22 cellular contexts compared by ENCODE assay signal in genomic region chr17:80898706-80899105, GRCh38.
A peak's percentile ranks its signal among the peaks of the same experiment; 100 is the strongest.
DNase-seq lines count a peak whose midpoint lies in the region; ATAC-seq, FAIRE-seq and TF ChIP-seq lines count a peak whose summit lies in the region.
"Had no signal": no experiment of that assay in that cellular context is flagged by ENCODE, and none has a peak within 500 bp of the region (broad histone marks: within the 10 kb centered on the region; RNA-seq: fewer than 3 reads in every experiment).

No MANE protein-coding gene starts in this region.

- TF ChIP-seq CTCF in kidney (IDR thresholded peaks at IDR 0.05; ENCODE audit: borderline replicate concordance, extremely low read depth, insufficient read depth): no peak

- H3K9me3 Mint-ChIP-seq in activated CD4-positive, alpha-beta T cell treated with anti-CD3 and anti-CD28 coated beads, Interleukin-2, amount 10 ng/mL, durations not matched to agents 7 days and 5 days: no peaks in the 10 kb centered on the region
- H3K9me3 Mint-ChIP-seq: activated T-helper 1 cell treated with anti-CD3 and anti-CD28 coated beads, Interleukin-12 subunit alpha, Interleukin-12 subunit beta, Interleukin-2, Interleukin-4 antibody, amounts not matched to agents 30 ng/mL and 10 ng/mL and 1 ng/mL, durations not matched to agents 14 hours and 24 hours and 36 hours; brain had no signal

- no peak overlapping the region for H3K9ac ChIP-seq in BLaER1
- no peak overlapping the region for H3K9ac ChIP-seq in kidney (ENCODE audit: low read length in 2 of 2)
- H3K9ac ChIP-seq: GM23248, SK-N-SH had no signal

- CTCF ChIA-PET in activated CD4-positive, alpha-beta T cell treated with anti-CD3 and anti-CD28 coated beads, Interleukin-2, amount 10 ng/mL, durations not matched to agents 7 days and 5 days (lab: Charles Lee): interaction anchor here (0.9 to 2.2 kb wide), 32 partner anchors 10 to 797 kb away, joined by 3 to 16 read pairs (median 3); partner anchors contain the start of gene GAA

- H3K27me3 Mint-ChIP-seq in activated CD4-positive, alpha-beta T cell treated with anti-CD3 and anti-CD28 coated beads, Interleukin-2, amount 10 ng/mL, durations not matched to agents 7 days and 5 days: no peaks in the 10 kb centered on the region
- H3K27me3 Mint-ChIP-seq: brain had no signal

- peaks cover 21% of the 10 kb centered on the region for H3K27me3 ChIP-seq in BLaER1
- H3K27me3 ChIP-seq: MG63 had no signal

- peak overlapping the region; percentile 69 for H3K4me2 ChIP-seq in BLaER1
- H3K4me2 ChIP-seq: SK-N-SH had no signal

- intact Hi-C loops in kidney (cut with DNase I): no loop called here

- no peak overlapping the region for H3K27ac ChIP-seq in BLaER1
- no peak overlapping the region for H3K27ac ChIP-seq in kidney (ENCODE audit: low read depth in 2 of 2, low read length in 2 of 2)
- H3K27ac ChIP-seq: GM23248, WERI-Rb-1 had no signal

- no peak overlapping the region for H3K4me3 ChIP-seq in BLaER1
- peak overlapping the region in 1 of 2 donors; percentile 13 for H3K4me3 ChIP-seq in kidney (ENCODE audit: low read length in 2 of 2)
- H3K4me3 ChIP-seq: GM23248, MG63 had no signal

- H3K36me3 Mint-ChIP-seq in activated CD4-positive, alpha-beta T cell treated with anti-CD3 and anti-CD28 coated beads, Interleukin-2, amount 10 ng/mL, durations not matched to agents 7 days and 5 days (ENCODE audit: low read depth): peaks cover 70% of the 10 kb centered on the region

- H3K36me3 ChIP-seq in BLaER1 (peaks cover 66% of the 10 kb centered on the region), kidney (ENCODE audit: control insufficient read depth in 1 of 2, insufficient read depth in 2 of 2, low read length in 2 of 2) (peaks cover 4 to 5% of the 10 kb centered on the region in 2 donors)

- H3K9me3 ChIP-seq in BLaER1 (no peaks in the 10 kb centered on the region), kidney (ENCODE audit: control insufficient read depth in 1 of 2, low read length in 2 of 2) (no peaks in the 10 kb centered on the region)
- H3K9me3 ChIP-seq: Caco-2, MG63, SK-N-SH had no signal

- ATAC-seq in GM21737 (IDR thresholded peaks at IDR 0.05; ENCODE audit: unreplicated experiment): no peak

- no peak for DNase-seq in activated CD4-positive, alpha-beta T cell treated with anti-CD3 and anti-CD28 coated beads, Interleukin-2, amount 10 ng/mL, durations not matched to agents 7 days and 5 days
- DNase-seq in activated CD4-positive, alpha-beta T cell treated with anti-CD3 and anti-CD28 coated beads, Interleukin-2, amount 50 U/mL, for 1 hour: no peak
- DNase-seq in MV-4-11 (lab: John Stamatoyannopoulos, UW): peak; percentile 22
- peak; percentile 66 for DNase-seq in kidney
- DNase-seq in foreskin melanocyte: no peak
- DNase-seq in stimulated activated CD4-positive, alpha-beta T cell treated with anti-CD3 and anti-CD28 coated beads, Interleukin-15, amount 100 ng/mL, for 24 hours: no peak
- DNase-seq: C1 segment of cervical spinal cord, DMS79, GF-D8, kidney glomerular epithelial cell, NCI-H1436, NCI-H2107 had no signal

- no peak for FAIRE-seq in kidney (lab: Jason Lieb, UNC)
- FAIRE-seq: small intestine had no signal

- peaks cover 97% of the 10 kb centered on the region for H4K20me1 ChIP-seq in BLaER1

- POLR2A ChIA-PET in activated CD4-positive, alpha-beta T cell treated with anti-CD3 and anti-CD28 coated beads, Interleukin-2, amount 10 ng/mL, durations not matched to agents 7 days and 5 days (lab: Charles Lee): interaction anchor here (1.0 kb wide), 1 partner anchor 79 kb away, joined by 4 read pairs; no protein-coding TSS in a partner anchor

- H3K4me1 Mint-ChIP-seq in activated CD4-positive, alpha-beta T cell treated with anti-CD3 and anti-CD28 coated beads, Interleukin-2, amount 10 ng/mL, durations not matched to agents 7 days and 5 days: peaks cover 78% of the 10 kb centered on the region

- no peak overlapping the region for H3K4me3 Mint-ChIP-seq in activated CD4-positive, alpha-beta T cell treated with anti-CD3 and anti-CD28 coated beads, Interleukin-2, amount 10 ng/mL, durations not matched to agents 7 days and 5 days
- H3K4me3 Mint-ChIP-seq: activated T-helper 1 cell treated with anti-CD3 and anti-CD28 coated beads, Interleukin-12 subunit alpha, Interleukin-12 subunit beta, Interleukin-2, Interleukin-4 antibody, amounts not matched to agents 30 ng/mL and 10 ng/mL and 1 ng/mL, durations not matched to agents 14 hours and 24 hours and 36 hours; brain had no signal

- peak overlapping the region; percentile 75 for H3K27ac Mint-ChIP-seq in activated CD4-positive, alpha-beta T cell treated with anti-CD3 and anti-CD28 coated beads, Interleukin-2, amount 10 ng/mL, durations not matched to agents 7 days and 5 days

- H3K4me1 ChIP-seq in BLaER1 (peaks cover 80% of the 10 kb centered on the region), kidney (ENCODE audit: control insufficient read depth in 1 of 2, insufficient read depth in 1 of 2, low read depth in 1 of 2, low read length in 2 of 2) (peaks cover 9 to 10% of the 10 kb centered on the region in 2 donors)
- H3K4me1 ChIP-seq: Caco-2 had no signal

Comparison
In these comparisons a context has a peak if more than half of its experiments do, and no peak if none do; other contexts are left out.
1. DNase-seq: peak in MV-4-11 (single experiment) and kidney (single experiment); none in activated CD4-positive, alpha-beta T cell treated with anti-CD3 and anti-CD28 coated beads, Interleukin-2, amount 10 ng/mL, durations not matched to agents 7 days and 5 days (single experiment), activated CD4-positive, alpha-beta T cell treated with anti-CD3 and anti-CD28 coated beads, Interleukin-2, amount 50 U/mL, for 1 hour (single experiment), foreskin melanocyte (single experiment) and stimulated activated CD4-positive, alpha-beta T cell treated with anti-CD3 and anti-CD28 coated beads, Interleukin-15, amount 100 ng/mL, for 24 hours (single experiment).